ENCODE assay signal across 1 cellular context in the genomic region with DNA sequence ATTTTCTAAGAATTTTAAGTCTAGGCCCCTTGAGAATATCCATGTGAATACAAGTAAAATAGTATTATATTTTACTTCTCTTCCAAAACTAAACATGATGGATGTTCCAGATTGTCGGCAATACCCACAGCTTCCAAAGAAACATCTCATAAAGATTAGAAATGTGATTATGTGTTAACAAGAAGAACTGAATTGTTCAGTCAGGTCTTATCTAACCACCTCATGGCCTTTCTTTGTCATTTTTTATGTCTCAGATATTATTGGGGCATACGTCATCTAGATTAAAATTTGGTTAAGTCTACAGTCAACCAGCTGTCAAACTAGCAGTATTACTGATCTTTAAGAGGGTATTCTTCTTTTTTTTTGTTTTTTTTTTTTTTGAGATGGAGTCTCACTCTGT.
A peak's percentile ranks its signal among the peaks of the same experiment; 100 is the strongest.
TF ChIP-seq lines count a peak whose summit lies in the region.

No MANE protein-coding gene starts in this region.

TF ChIP-seq in HEK293, 187 proteins besides CTCF, POLR2A, EP300 and RAD21 (continues in another document):
- TF ChIP-seq ZNF114 (tag by site-specific recombination; IDR thresholded peaks at IDR 0.05) (no peak), ZNF514 (tag by site-specific recombination; IDR thresholded peaks at IDR 0.05) (no peak), OVOL3 (tag by site-specific recombination; IDR thresholded peaks at IDR 0.05) (no peak), BCL11B (tag by site-specific recombination; IDR thresholded peaks at IDR 0.05; ENCODE audit: low read depth) (0 out of 2 replicates have a peak, but pooled peaks have one; percentile 42), KLF16 (tag by site-specific recombination; IDR thresholded peaks at IDR 0.05) (0 out of 2 replicates have a peak, but pooled peaks have one; percentile 17), ZNF707 (tag by site-specific recombination; IDR thresholded peaks at IDR 0.05) (no peak), SALL2 (tag by site-specific recombination; IDR thresholded peaks at IDR 0.05; ENCODE audit: borderline replicate concordance) (no peak), ZNF132 (tag by site-specific recombination; IDR thresholded peaks at IDR 0.05; ENCODE audit: borderline replicate concordance) (no peak), YY1 (tag by site-specific recombination; IDR thresholded peaks at IDR 0.05) (no peak), ZNF660 (tag by site-specific recombination; IDR thresholded peaks at IDR 0.05) (0 out of 2 replicates have a peak, but pooled peaks have one; percentile 2), KLF8 (tag by site-specific recombination; IDR thresholded peaks at IDR 0.05) (0 out of 2 replicates have a peak, but pooled peaks have one; percentile 14), ZNF626 (tag by site-specific recombination; IDR thresholded peaks at IDR 0.05) (no peak), ZNF354C (tag by site-specific recombination; IDR thresholded peaks at IDR 0.05; ENCODE audit: borderline replicate concordance, low read depth) (no peak), ZNF202 (tag by site-specific recombination; IDR thresholded peaks at IDR 0.05; ENCODE audit: borderline replicate concordance) (no peak), ZNF776 (tag by site-specific recombination; IDR thresholded peaks at IDR 0.05; ENCODE audit: borderline replicate concordance) (no peak), ZBTB20 (tag by site-specific recombination; IDR thresholded peaks at IDR 0.05) (no peak), ZBTB7A (tag by site-specific recombination; IDR thresholded peaks at IDR 0.05; ENCODE audit: low read depth) (no peak), ZBTB48 (tag by site-specific recombination; IDR thresholded peaks at IDR 0.05) (no peak), SP2 (tag by site-specific recombination; IDR thresholded peaks at IDR 0.05) (no peak), ZNF768 (tag by site-specific recombination; IDR thresholded peaks at IDR 0.05) (no peak), ZNF530 (tag by site-specific recombination; IDR thresholded peaks at IDR 0.05; ENCODE audit: low read depth) (no peak), ZNF184 (tag by site-specific recombination; IDR thresholded peaks at IDR 0.05) (no peak), ZFHX2 (tag by site-specific recombination; conservative IDR thresholded peaks at IDR 0.05) (no peak), ZNF548 (tag by site-specific recombination; IDR thresholded peaks at IDR 0.05) (no peak), ZNF248 (tag by site-specific recombination; IDR thresholded peaks at IDR 0.05) (no peak), ZNF335 (tag by site-specific recombination; conservative IDR thresholded peaks at IDR 0.05) (0 out of 2 replicates have a peak, but pooled peaks have one; percentile 22)
- TF ChIP-seq, protein P1, sequence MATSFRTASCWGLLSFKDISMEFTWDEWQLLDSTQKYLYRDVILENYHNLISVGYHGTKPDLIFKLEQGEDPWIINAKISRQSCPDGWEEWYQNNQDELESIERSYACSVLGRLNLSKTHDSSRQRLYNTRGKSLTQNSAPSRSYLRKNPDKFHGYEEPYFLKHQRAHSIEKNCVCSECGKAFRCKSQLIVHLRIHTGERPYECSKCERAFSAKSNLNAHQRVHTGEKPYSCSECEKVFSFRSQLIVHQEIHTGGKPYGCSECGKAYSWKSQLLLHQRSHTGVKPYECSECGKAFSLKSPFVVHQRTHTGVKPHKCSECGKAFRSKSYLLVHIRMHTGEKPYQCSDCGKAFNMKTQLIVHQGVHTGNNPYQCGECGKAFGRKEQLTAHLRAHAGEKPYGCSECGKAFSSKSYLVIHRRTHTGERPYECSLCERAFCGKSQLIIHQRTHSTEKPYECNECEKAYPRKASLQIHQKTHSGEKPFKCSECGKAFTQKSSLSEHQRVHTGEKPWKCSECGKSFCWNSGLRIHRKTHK (tag by site-specific recombination; IDR thresholded peaks at IDR 0.05) = no peak
- TF ChIP-seq, protein P2, sequence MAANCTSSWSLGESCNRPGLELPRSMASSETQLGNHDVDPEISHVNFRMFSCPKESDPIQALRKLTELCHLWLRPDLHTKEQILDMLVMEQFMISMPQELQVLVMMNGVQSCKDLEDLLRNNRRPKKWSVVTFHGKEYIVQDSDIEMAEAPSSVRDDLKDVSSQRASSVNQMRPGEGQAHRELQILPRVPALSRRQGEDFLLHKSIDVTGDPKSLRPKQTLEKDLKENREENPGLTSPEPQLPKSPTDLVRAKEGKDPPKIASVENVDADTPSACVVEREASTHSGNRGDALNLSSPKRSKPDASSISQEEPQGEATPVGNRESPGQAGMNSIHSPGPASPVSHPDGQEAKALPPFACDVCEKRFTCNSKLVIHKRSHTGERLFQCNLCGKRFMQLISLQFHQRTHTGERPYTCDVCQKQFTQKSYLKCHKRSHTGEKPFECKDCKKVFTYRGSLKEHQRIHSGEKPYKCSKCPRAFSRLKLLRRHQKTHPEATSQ (tag by site-specific recombination; IDR thresholded peaks at IDR 0.05) = no peak
- TF ChIP-seq, protein P3, sequence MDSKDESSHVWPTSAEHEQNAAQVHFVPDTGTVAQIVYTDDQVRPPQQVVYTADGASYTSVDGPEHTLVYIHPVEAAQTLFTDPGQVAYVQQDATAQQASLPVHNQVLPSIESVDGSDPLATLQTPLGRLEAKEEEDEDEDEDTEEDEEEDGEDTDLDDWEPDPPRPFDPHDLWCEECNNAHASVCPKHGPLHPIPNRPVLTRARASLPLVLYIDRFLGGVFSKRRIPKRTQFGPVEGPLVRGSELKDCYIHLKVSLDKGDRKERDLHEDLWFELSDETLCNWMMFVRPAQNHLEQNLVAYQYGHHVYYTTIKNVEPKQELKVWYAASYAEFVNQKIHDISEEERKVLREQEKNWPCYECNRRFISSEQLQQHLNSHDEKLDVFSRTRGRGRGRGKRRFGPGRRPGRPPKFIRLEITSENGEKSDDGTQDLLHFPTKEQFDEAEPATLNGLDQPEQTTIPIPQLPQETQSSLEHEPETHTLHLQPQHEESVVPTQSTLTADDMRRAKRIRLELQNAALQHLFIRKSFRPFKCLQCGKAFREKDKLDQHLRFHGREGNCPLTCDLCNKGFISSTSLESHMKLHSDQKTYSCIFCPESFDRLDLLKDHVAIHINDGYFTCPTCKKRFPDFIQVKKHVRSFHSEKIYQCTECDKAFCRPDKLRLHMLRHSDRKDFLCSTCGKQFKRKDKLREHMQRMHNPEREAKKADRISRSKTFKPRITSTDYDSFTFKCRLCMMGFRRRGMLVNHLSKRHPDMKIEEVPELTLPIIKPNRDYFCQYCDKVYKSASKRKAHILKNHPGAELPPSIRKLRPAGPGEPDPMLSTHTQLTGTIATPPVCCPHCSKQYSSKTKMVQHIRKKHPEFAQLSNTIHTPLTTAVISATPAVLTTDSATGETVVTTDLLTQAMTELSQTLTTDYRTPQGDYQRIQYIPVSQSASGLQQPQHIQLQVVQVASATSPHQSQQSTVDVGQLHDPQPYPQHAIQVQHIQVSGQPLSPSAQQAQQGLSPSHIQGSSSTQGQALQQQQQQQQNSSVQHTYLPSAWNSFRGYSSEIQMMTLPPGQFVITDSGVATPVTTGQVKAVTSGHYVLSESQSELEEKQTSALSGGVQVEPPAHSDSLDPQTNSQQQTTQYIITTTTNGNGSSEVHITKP (tag by site-specific recombination; IDR thresholded peaks at IDR 0.05) = no peak
- TF ChIP-seq, protein P4, sequence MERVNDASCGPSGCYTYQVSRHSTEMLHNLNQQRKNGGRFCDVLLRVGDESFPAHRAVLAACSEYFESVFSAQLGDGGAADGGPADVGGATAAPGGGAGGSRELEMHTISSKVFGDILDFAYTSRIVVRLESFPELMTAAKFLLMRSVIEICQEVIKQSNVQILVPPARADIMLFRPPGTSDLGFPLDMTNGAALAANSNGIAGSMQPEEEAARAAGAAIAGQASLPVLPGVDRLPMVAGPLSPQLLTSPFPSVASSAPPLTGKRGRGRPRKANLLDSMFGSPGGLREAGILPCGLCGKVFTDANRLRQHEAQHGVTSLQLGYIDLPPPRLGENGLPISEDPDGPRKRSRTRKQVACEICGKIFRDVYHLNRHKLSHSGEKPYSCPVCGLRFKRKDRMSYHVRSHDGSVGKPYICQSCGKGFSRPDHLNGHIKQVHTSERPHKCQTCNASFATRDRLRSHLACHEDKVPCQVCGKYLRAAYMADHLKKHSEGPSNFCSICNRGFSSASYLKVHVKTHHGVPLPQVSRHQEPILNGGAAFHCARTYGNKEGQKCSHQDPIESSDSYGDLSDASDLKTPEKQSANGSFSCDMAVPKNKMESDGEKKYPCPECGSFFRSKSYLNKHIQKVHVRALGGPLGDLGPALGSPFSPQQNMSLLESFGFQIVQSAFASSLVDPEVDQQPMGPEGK (tag by site-specific recombination; IDR thresholded peaks at IDR 0.05) = no peak
- TF ChIP-seq, protein P5, sequence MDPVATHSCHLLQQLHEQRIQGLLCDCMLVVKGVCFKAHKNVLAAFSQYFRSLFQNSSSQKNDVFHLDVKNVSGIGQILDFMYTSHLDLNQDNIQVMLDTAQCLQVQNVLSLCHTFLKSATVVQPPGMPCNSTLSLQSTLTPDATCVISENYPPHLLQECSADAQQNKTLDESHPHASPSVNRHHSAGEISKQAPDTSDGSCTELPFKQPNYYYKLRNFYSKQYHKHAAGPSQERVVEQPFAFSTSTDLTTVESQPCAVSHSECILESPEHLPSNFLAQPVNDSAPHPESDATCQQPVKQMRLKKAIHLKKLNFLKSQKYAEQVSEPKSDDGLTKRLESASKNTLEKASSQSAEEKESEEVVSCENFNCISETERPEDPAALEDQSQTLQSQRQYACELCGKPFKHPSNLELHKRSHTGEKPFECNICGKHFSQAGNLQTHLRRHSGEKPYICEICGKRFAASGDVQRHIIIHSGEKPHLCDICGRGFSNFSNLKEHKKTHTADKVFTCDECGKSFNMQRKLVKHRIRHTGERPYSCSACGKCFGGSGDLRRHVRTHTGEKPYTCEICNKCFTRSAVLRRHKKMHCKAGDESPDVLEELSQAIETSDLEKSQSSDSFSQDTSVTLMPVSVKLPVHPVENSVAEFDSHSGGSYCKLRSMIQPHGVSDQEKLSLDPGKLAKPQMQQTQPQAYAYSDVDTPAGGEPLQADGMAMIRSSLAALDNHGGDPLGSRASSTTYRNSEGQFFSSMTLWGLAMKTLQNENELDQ (tag by site-specific recombination; IDR thresholded peaks at IDR 0.05; ENCODE audit: low read depth) = no peak
- TF ChIP-seq, protein P6, sequence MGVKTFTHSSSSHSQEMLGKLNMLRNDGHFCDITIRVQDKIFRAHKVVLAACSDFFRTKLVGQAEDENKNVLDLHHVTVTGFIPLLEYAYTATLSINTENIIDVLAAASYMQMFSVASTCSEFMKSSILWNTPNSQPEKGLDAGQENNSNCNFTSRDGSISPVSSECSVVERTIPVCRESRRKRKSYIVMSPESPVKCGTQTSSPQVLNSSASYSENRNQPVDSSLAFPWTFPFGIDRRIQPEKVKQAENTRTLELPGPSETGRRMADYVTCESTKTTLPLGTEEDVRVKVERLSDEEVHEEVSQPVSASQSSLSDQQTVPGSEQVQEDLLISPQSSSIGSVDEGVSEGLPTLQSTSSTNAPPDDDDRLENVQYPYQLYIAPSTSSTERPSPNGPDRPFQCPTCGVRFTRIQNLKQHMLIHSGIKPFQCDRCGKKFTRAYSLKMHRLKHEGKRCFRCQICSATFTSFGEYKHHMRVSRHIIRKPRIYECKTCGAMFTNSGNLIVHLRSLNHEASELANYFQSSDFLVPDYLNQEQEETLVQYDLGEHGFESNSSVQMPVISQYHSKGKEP (tag by site-specific recombination; IDR thresholded peaks at IDR 0.05) = no peak
- TF ChIP-seq, protein P7, sequence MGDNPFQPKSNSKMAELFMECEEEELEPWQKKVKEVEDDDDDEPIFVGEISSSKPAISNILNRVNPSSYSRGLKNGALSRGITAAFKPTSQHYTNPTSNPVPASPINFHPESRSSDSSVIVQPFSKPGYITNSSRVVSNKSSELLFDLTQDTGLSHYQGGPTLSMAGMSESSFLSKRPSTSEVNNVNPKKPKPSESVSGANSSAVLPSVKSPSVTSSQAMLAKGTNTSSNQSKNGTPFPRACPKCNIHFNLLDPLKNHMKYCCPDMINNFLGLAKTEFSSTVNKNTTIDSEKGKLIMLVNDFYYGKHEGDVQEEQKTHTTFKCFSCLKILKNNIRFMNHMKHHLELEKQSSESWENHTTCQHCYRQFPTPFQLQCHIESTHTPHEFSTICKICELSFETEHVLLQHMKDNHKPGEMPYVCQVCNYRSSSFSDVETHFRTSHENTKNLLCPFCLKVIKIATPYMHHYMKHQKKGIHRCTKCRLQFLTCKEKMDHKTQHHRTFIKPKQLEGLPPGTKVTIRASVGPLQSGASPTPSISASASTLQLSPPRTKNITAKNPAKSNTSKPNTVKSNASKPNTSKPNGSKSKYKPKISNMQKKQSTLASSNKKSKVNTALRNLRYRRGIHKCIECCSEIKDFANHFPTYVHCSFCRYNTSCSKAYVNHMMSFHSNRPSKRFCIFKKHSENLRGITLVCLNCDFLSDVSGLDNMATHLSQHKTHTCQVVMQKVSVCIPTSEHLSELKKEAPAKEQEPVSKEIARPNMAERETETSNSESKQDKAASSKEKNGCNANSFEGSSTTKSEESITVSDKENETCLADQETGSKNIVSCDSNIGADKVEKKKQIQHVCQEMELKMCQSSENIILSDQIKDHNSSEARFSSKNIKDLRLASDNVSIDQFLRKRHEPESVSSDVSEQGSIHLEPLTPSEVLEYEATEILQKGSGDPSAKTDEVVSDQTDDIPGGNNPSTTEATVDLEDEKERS (tag by site-specific recombination; IDR thresholded peaks at IDR 0.05) = no peak
- TF ChIP-seq, protein P8, sequence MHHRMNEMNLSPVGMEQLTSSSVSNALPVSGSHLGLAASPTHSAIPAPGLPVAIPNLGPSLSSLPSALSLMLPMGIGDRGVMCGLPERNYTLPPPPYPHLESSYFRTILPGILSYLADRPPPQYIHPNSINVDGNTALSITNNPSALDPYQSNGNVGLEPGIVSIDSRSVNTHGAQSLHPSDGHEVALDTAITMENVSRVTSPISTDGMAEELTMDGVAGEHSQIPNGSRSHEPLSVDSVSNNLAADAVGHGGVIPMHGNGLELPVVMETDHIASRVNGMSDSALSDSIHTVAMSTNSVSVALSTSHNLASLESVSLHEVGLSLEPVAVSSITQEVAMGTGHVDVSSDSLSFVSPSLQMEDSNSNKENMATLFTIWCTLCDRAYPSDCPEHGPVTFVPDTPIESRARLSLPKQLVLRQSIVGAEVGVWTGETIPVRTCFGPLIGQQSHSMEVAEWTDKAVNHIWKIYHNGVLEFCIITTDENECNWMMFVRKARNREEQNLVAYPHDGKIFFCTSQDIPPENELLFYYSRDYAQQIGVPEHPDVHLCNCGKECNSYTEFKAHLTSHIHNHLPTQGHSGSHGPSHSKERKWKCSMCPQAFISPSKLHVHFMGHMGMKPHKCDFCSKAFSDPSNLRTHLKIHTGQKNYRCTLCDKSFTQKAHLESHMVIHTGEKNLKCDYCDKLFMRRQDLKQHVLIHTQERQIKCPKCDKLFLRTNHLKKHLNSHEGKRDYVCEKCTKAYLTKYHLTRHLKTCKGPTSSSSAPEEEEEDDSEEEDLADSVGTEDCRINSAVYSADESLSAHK (tag by site-specific recombination; IDR thresholded peaks at IDR 0.05) = peak; percentile 14; the same call in 1 of the 2 replicates
- TF ChIP-seq, protein P9, sequence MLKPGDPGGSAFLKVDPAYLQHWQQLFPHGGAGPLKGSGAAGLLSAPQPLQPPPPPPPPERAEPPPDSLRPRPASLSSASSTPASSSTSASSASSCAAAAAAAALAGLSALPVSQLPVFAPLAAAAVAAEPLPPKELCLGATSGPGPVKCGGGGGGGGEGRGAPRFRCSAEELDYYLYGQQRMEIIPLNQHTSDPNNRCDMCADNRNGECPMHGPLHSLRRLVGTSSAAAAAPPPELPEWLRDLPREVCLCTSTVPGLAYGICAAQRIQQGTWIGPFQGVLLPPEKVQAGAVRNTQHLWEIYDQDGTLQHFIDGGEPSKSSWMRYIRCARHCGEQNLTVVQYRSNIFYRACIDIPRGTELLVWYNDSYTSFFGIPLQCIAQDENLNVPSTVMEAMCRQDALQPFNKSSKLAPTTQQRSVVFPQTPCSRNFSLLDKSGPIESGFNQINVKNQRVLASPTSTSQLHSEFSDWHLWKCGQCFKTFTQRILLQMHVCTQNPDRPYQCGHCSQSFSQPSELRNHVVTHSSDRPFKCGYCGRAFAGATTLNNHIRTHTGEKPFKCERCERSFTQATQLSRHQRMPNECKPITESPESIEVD (tag by site-specific recombination; IDR thresholded peaks at IDR 0.05) = peak; percentile 48; the same call in 1 of the 2 replicates
